Comparison of ENCODE assay signal across 8 cellular contexts in genomic region chr9:136244116-136244775, GRCh38. TPM values are rescaled to one million over a fixed set of nuclear protein-coding genes. Genes with fewer than 3 reads are reported as not detected.
DNase-seq lines count a peak whose midpoint lies in the region; ATAC-seq and TF ChIP-seq lines count a peak whose summit lies in the region.

No MANE protein-coding gene starts in this region.

- BruUV-seq in Caco-2 (replicated peaks; lab: Mats Ljungman, UMichigan): no TSS peak

- CTCF ChIA-PET in Caco-2 (lab: Charles Lee): interaction anchor here (0.7 kb wide), 1 partner anchor 111 kb away, joined by 5 read pairs; no protein-coding TSS in a partner anchor
- CTCF ChIA-PET in activated CD4-positive, alpha-beta memory T cell treated with anti-CD3 and anti-CD28 coated beads for 36 hours (lab: Charles Lee): interaction anchor here (1.9 kb wide), 1 partner anchor 23 kb away, joined by 6 read pairs; no protein-coding TSS in a partner anchor

- H3K36me3 Mint-ChIP-seq in Caco-2 (ENCODE audit: insufficient read depth, unreplicated experiment): peaks cover 7% of the 10 kb centered on the region
- no peaks in the 10 kb centered on the region for H3K36me3 Mint-ChIP-seq in activated CD4-positive, alpha-beta memory T cell treated with anti-CD3 and anti-CD28 coated beads for 36 hours

- no peaks in the 10 kb centered on the region for H3K27me3 Mint-ChIP-seq in Caco-2 (ENCODE audit: insufficient read depth, unreplicated experiment)
- H3K27me3 Mint-ChIP-seq in activated CD4-positive, alpha-beta memory T cell treated with anti-CD3 and anti-CD28 coated beads for 36 hours: no peaks in the 10 kb centered on the region

- H3K4me3 ChIP-seq in Caco-2 (ENCODE audit: low read depth, low read length) (peak overlapping the region; percentile 92), fibroblast of pulmonary artery (replicated peaks; ENCODE audit: low read depth, low read length) (peak overlapping the region; percentile 68)

- DNase-seq in Caco-2: no peak
- DNase-seq in activated CD4-positive, alpha-beta memory T cell treated with anti-CD3 and anti-CD28 coated beads for 36 hours: peak; percentile 86
- no peak for DNase-seq in fibroblast of pulmonary artery (ENCODE audit: low read depth)
- peak; percentile 53 to 83 for DNase-seq in stimulated activated CD4-positive, alpha-beta T cell treated with anti-CD3 and anti-CD28 coated beads, Interleukin-4, amount 100 ng/mL, for 4 hours
- DNase-seq in NCI-H2081 treated with DMSO at 0.1 percent for 48 hours (lab: John Stamatoyannopoulos, UW): no peak
- no peak for DNase-seq in NK-92 treated with Interleukin-12 subunit alpha and Interleukin-12 subunit beta, amount 100 ng/mL, for 24 hours (lab: John Stamatoyannopoulos, UW)

- ATAC-seq in HG03432 (IDR thresholded peaks at IDR 0.05; ENCODE audit: unreplicated experiment): peak; percentile 31
- no peak for ATAC-seq in HG03039 (IDR thresholded peaks at IDR 0.05; ENCODE audit: unreplicated experiment)

- POLR2A ChIA-PET in Caco-2 (lab: Charles Lee): no interaction called here
- POLR2A ChIA-PET in activated CD4-positive, alpha-beta memory T cell treated with anti-CD3 and anti-CD28 coated beads for 36 hours (lab: Charles Lee): no interaction called here

- H3K27me3 ChIP-seq in Caco-2 (replicated peaks; ENCODE audit: control insufficient read depth, insufficient read depth, low read length): no peaks in the 10 kb centered on the region

- no peaks in the 10 kb centered on the region for H3K36me3 ChIP-seq in Caco-2 (ENCODE audit: control insufficient read depth, insufficient read depth, low read length)

- H3K27ac Mint-ChIP-seq in Caco-2 (ENCODE audit: unreplicated experiment): peak overlapping the region; percentile 94
- H3K27ac Mint-ChIP-seq in activated CD4-positive, alpha-beta memory T cell treated with anti-CD3 and anti-CD28 coated beads for 36 hours: peak overlapping the region; percentile 92

- peaks cover 22% of the 10 kb centered on the region for H3K4me1 Mint-ChIP-seq in Caco-2 (ENCODE audit: low read depth, unreplicated experiment)
- peaks cover 35% of the 10 kb centered on the region for H3K4me1 Mint-ChIP-seq in activated CD4-positive, alpha-beta memory T cell treated with anti-CD3 and anti-CD28 coated beads for 36 hours (ENCODE audit: low read depth)

- TF ChIP-seq CTCF in Caco-2 (IDR thresholded peaks at IDR 0.05; ENCODE audit: insufficient read depth in 1 of 2, low read depth in 1 of 2, low read length in 1 of 2, severe bottlenecking in 1 of 2, unreplicated experiment in 1 of 2): no peak
- TF ChIP-seq CTCF in fibroblast of pulmonary artery (IDR thresholded peaks at IDR 0.05; ENCODE audit: low read length, missing control alignments): no peak

- H3K9me3 Mint-ChIP-seq in Caco-2 (ENCODE audit: unreplicated experiment): no peaks in the 10 kb centered on the region
- H3K9me3 Mint-ChIP-seq in activated CD4-positive, alpha-beta memory T cell treated with anti-CD3 and anti-CD28 coated beads for 36 hours: no peaks in the 10 kb centered on the region

- H3K4me3 Mint-ChIP-seq in Caco-2 (ENCODE audit: unreplicated experiment): peak overlapping the region; percentile 97
- H3K4me3 Mint-ChIP-seq in activated CD4-positive, alpha-beta memory T cell treated with anti-CD3 and anti-CD28 coated beads for 36 hours: peak overlapping the region; percentile 89

- no peaks in the 10 kb centered on the region for H3K9me3 ChIP-seq in Caco-2

- peaks cover 13% of the 10 kb centered on the region for H3K4me1 ChIP-seq in Caco-2

- intact Hi-C loops in Caco-2 (cut with micrococcal nuclease; ENCODE audit: unreplicated experiment): no loop called here
- intact Hi-C loops in activated CD4-positive, alpha-beta memory T cell treated with anti-CD3 and anti-CD28 coated beads for 36 hours (cut with micrococcal nuclease): loop anchor here (1.0 to 10.0 kb wide), 6 partner anchors 12 to 1361 kb away; partner anchors contain the start of genes ARRDC1, NOTCH1, TMEM250 and UBAC1

RNA-seq across cellular contexts. Expression of gene QSOX2, which starts 1.4 kb away (rescaled TPM):
- 26.9 and 29.6 TPM in 2 replicates for total RNA-seq in Caco-2 (2022)
- 10 to 100 TPM; 19.0 to 19.4 TPM for total RNA-seq in activated CD4-positive, alpha-beta memory T cell treated with anti-CD3 and anti-CD28 coated beads for 36 hours

RNA-seq across cellular contexts. Expression of gene LHX3, which starts 39.3 kb away (rescaled TPM):
- total RNA-seq in Caco-2 (2022): 1.1 and 1.2 TPM in 2 replicates
- not detected for total RNA-seq in activated CD4-positive, alpha-beta memory T cell treated with anti-CD3 and anti-CD28 coated beads for 36 hours

RNA-seq across cellular contexts. Expression of gene CCDC187, which starts 59.6 kb away (rescaled TPM):
- total RNA-seq in Caco-2 (2022): 0.09 and 0.11 TPM in 2 replicates
- total RNA-seq in activated CD4-positive, alpha-beta memory T cell treated with anti-CD3 and anti-CD28 coated beads for 36 hours: not detected

Comparison
In these comparisons a context has a peak if more than half of its experiments do, and no peak if none do; other contexts are left out.
1. DNase-seq: peak in activated CD4-positive, alpha-beta memory T cell treated with anti-CD3 and anti-CD28 coated beads for 36 hours (single experiment) and stimulated activated CD4-positive, alpha-beta T cell treated with anti-CD3 and anti-CD28 coated beads, Interleukin-4, amount 100 ng/mL, for 4 hours (2 of 2); none in Caco-2 (0 of 2), fibroblast of pulmonary artery (single experiment), NCI-H2081 treated with DMSO at 0.1 percent for 48 hours (single experiment) and NK-92 treated with Interleukin-12 subunit alpha and Interleukin-12 subunit beta, amount 100 ng/mL, for 24 hours (single experiment).